1 cellular context compared by ENCODE assay signal in the genomic region with DNA sequence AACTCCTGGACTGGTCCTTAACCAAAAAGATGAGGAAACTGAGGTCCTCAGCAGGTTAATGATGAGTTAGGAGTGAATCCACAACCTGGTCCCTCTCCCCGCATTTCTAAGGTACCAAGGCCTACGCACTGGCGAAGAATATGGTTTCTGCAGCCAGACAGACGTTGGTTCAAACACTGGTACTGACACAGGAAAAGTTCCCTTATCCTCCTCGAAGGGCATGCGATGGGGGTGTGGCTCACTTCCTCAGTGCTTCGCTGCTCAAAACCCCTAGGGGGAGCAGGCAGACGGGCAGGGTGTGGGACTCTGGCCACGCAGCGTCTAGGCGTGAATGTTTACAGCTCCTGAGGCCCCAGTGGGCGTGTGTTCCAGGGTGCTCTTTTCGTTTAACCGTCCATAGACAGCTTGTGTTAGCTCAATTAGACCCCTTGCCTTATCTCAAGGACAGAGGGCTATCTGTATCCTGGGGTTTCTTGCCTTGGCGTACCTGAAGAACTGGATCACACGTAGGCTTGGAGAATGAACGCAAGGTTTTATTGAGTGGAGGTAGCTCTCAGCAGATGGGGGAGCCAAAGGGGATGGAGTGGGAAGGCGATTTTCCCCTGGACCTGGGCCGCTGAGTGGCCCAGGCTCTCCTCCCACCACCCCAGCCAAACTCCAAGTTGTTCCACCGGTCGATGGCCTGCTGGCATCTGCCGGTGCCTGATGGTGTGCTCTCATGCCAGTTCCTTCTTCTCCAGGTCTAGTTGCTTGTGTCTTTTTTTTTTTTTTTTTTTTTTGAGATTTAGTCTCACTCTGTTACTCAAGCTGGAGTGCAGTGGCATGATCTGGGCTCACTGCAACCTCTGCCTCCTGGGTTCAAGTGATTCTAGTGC.
TF ChIP-seq lines count a peak whose summit lies in the region.

No MANE protein-coding gene starts in this region.

TF ChIP-seq in HepG2, 621 proteins besides CTCF, POLR2A, EP300 and RAD21 (continued from another document and continues in another):
- TF ChIP-seq, protein P1, sequence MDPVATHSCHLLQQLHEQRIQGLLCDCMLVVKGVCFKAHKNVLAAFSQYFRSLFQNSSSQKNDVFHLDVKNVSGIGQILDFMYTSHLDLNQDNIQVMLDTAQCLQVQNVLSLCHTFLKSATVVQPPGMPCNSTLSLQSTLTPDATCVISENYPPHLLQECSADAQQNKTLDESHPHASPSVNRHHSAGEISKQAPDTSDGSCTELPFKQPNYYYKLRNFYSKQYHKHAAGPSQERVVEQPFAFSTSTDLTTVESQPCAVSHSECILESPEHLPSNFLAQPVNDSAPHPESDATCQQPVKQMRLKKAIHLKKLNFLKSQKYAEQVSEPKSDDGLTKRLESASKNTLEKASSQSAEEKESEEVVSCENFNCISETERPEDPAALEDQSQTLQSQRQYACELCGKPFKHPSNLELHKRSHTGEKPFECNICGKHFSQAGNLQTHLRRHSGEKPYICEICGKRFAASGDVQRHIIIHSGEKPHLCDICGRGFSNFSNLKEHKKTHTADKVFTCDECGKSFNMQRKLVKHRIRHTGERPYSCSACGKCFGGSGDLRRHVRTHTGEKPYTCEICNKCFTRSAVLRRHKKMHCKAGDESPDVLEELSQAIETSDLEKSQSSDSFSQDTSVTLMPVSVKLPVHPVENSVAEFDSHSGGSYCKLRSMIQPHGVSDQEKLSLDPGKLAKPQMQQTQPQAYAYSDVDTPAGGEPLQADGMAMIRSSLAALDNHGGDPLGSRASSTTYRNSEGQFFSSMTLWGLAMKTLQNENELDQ (CRISPR knock-in tag; IDR thresholded peaks at IDR 0.05; ENCODE audit: borderline replicate concordance) = no peak
- peak; percentile 74; the same call in 1 of the 2 replicates for TF ChIP-seq BRCA1 (CRISPR knock-in tag; IDR thresholded peaks at IDR 0.05)
- no peak for TF ChIP-seq AGO1 (IDR thresholded peaks at IDR 0.05; ENCODE audit: low read depth, low read length, poor library complexity, severe bottlenecking)
- peak; percentile 86; the same call in 1 of the 2 replicates for TF ChIP-seq ZFP90 (CRISPR knock-in tag; IDR thresholded peaks at IDR 0.05; ENCODE audit: borderline replicate concordance)
- TF ChIP-seq, protein P2, sequence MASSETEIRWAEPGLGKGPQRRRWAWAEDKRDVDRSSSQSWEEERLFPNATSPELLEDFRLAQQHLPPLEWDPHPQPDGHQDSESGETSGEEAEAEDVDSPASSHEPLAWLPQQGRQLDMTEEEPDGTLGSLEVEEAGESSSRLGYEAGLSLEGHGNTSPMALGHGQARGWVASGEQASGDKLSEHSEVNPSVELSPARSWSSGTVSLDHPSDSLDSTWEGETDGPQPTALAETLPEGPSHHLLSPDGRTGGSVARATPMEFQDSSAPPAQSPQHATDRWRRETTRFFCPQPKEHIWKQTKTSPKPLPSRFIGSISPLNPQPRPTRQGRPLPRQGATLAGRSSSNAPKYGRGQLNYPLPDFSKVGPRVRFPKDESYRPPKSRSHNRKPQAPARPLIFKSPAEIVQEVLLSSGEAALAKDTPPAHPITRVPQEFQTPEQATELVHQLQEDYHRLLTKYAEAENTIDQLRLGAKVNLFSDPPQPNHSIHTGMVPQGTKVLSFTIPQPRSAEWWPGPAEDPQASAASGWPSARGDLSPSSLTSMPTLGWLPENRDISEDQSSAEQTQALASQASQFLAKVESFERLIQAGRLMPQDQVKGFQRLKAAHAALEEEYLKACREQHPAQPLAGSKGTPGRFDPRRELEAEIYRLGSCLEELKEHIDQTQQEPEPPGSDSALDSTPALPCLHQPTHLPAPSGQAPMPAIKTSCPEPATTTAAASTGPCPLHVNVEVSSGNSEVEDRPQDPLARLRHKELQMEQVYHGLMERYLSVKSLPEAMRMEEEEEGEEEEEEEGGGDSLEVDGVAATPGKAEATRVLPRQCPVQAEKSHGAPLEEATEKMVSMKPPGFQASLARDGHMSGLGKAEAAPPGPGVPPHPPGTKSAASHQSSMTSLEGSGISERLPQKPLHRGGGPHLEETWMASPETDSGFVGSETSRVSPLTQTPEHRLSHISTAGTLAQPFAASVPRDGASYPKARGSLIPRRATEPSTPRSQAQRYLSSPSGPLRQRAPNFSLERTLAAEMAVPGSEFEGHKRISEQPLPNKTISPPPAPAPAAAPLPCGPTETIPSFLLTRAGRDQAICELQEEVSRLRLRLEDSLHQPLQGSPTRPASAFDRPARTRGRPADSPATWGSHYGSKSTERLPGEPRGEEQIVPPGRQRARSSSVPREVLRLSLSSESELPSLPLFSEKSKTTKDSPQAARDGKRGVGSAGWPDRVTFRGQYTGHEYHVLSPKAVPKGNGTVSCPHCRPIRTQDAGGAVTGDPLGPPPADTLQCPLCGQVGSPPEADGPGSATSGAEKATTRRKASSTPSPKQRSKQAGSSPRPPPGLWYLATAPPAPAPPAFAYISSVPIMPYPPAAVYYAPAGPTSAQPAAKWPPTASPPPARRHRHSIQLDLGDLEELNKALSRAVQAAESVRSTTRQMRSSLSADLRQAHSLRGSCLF (CRISPR knock-in tag; IDR thresholded peaks at IDR 0.05; ENCODE audit: borderline replicate concordance) = no peak
- TF ChIP-seq ETV6 (CRISPR knock-in tag; conservative IDR thresholded peaks at IDR 0.05) = peak; percentile 76; the same call in 1 of the 2 replicates
- TF ChIP-seq CEBPG (CRISPR knock-in tag; IDR thresholded peaks at IDR 0.05) = peak; percentile 21; the same call in 1 of the 2 replicates
- TF ChIP-seq ZNF383 (CRISPR knock-in tag; IDR thresholded peaks at IDR 0.05; ENCODE audit: borderline replicate concordance) = no peak
- TF ChIP-seq, protein P3, sequence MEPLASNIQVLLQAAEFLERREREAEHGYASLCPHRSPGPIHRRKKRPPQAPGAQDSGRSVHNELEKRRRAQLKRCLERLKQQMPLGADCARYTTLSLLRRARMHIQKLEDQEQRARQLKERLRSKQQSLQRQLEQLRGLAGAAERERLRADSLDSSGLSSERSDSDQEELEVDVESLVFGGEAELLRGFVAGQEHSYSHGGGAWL (CRISPR knock-in tag; IDR thresholded peaks at IDR 0.05) = peak; percentile 48; the same call in 1 of the 2 replicates
- TF ChIP-seq GABPB1 (CRISPR knock-in tag; IDR thresholded peaks at IDR 0.05) = peak; percentile 56
- TF ChIP-seq ZNF598 (CRISPR knock-in tag; IDR thresholded peaks at IDR 0.05; ENCODE audit: borderline replicate concordance) = peak; percentile 86; the same call in 1 of the 2 replicates
- TF ChIP-seq ZEB1 (IDR thresholded peaks at IDR 0.05; ENCODE audit: insufficient replicate concordance, low read depth) = no peak
- TF ChIP-seq, protein P4, sequence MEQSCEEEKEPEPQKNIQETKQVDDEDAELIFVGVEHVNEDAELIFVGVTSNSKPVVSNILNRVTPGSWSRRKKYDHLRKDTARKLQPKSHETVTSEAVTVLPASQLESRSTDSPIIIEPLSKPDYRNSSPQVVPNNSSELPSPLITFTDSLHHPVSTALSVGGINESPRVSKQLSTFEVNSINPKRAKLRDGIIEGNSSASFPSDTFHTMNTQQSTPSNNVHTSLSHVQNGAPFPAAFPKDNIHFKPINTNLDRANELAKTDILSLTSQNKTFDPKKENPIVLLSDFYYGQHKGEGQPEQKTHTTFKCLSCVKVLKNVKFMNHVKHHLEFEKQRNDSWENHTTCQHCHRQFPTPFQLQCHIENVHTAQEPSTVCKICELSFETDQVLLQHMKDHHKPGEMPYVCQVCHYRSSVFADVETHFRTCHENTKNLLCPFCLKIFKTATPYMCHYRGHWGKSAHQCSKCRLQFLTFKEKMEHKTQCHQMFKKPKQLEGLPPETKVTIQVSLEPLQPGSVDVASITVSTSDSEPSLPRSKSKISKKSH (CRISPR knock-in tag; IDR thresholded peaks at IDR 0.05; ENCODE audit: borderline replicate concordance) = no peak
- TF ChIP-seq PRMT3 (CRISPR knock-in tag; IDR thresholded peaks at IDR 0.05; ENCODE audit: borderline replicate concordance, low read depth) = no peak; the same call in 1 of the 2 replicates
- TF ChIP-seq ZNF766 (CRISPR knock-in tag; IDR thresholded peaks at IDR 0.05; ENCODE audit: borderline replicate concordance) = peak; percentile 73; the same call in 1 of the 2 replicates
- TF ChIP-seq, protein P5, sequence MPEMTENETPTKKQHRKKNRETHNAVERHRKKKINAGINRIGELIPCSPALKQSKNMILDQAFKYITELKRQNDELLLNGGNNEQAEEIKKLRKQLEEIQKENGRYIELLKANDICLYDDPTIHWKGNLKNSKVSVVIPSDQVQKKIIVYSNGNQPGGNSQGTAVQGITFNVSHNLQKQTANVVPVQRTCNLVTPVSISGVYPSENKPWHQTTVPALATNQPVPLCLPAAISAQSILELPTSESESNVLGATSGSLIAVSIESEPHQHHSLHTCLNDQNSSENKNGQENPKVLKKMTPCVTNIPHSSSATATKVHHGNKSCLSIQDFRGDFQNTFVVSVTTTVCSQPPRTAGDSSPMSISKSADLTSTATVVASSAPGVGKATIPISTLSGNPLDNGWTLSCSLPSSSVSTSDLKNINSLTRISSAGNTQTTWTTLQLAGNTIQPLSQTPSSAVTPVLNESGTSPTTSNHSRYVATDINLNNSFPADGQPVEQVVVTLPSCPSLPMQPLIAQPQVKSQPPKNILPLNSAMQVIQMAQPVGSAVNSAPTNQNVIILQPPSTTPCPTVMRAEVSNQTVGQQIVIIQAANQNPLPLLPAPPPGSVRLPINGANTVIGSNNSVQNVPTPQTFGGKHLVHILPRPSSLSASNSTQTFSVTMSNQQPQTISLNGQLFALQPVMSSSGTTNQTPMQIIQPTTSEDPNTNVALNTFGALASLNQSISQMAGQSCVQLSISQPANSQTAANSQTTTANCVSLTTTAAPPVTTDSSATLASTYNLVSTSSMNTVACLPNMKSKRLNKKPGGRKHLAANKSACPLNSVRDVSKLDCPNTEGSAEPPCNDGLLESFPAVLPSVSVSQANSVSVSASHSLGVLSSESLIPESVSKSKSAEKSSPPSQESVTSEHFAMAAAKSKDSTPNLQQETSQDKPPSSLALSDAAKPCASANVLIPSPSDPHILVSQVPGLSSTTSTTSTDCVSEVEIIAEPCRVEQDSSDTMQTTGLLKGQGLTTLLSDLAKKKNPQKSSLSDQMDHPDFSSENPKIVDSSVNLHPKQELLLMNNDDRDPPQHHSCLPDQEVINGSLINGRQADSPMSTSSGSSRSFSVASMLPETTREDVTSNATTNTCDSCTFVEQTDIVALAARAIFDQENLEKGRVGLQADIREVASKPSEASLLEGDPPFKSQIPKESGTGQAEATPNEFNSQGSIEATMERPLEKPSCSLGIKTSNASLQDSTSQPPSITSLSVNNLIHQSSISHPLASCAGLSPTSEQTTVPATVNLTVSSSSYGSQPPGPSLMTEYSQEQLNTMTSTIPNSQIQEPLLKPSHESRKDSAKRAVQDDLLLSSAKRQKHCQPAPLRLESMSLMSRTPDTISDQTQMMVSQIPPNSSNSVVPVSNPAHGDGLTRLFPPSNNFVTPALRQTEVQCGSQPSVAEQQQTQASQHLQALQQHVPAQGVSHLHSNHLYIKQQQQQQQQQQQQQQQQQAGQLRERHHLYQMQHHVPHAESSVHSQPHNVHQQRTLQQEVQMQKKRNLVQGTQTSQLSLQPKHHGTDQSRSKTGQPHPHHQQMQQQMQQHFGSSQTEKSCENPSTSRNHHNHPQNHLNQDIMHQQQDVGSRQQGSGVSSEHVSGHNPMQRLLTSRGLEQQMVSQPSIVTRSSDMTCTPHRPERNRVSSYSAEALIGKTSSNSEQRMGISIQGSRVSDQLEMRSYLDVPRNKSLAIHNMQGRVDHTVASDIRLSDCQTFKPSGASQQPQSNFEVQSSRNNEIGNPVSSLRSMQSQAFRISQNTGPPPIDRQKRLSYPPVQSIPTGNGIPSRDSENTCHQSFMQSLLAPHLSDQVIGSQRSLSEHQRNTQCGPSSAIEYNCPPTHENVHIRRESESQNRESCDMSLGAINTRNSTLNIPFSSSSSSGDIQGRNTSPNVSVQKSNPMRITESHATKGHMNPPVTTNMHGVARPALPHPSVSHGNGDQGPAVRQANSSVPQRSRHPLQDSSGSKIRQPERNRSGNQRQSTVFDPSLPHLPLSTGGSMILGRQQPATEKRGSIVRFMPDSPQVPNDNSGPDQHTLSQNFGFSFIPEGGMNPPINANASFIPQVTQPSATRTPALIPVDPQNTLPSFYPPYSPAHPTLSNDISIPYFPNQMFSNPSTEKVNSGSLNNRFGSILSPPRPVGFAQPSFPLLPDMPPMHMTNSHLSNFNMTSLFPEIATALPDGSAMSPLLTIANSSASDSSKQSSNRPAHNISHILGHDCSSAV (CRISPR knock-in tag; IDR thresholded peaks at IDR 0.05; ENCODE audit: borderline replicate concordance) = no peak
- TF ChIP-seq FOXP1 (IDR thresholded peaks at IDR 0.05) = no peak
- peak; percentile 51; the same call in 1 of the 2 replicates for TF ChIP-seq FOXP1 (CRISPR knock-in tag; IDR thresholded peaks at IDR 0.05)
- TF ChIP-seq, protein P6, sequence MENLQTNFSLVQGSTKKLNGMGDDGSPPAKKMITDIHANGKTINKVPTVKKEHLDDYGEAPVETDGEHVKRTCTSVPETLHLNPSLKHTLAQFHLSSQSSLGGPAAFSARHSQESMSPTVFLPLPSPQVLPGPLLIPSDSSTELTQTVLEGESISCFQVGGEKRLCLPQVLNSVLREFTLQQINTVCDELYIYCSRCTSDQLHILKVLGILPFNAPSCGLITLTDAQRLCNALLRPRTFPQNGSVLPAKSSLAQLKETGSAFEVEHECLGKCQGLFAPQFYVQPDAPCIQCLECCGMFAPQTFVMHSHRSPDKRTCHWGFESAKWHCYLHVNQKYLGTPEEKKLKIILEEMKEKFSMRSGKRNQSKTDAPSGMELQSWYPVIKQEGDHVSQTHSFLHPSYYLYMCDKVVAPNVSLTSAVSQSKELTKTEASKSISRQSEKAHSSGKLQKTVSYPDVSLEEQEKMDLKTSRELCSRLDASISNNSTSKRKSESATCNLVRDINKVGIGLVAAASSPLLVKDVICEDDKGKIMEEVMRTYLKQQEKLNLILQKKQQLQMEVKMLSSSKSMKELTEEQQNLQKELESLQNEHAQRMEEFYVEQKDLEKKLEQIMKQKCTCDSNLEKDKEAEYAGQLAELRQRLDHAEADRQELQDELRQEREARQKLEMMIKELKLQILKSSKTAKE (CRISPR knock-in tag; IDR thresholded peaks at IDR 0.05; ENCODE audit: borderline replicate concordance) = no peak
- TF ChIP-seq, protein P7, sequence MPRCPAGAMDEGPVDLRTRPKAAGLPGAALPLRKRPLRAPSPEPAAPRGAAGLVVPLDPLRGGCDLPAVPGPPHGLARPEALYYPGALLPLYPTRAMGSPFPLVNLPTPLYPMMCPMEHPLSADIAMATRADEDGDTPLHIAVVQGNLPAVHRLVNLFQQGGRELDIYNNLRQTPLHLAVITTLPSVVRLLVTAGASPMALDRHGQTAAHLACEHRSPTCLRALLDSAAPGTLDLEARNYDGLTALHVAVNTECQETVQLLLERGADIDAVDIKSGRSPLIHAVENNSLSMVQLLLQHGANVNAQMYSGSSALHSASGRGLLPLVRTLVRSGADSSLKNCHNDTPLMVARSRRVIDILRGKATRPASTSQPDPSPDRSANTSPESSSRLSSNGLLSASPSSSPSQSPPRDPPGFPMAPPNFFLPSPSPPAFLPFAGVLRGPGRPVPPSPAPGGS (CRISPR knock-in tag; IDR thresholded peaks at IDR 0.05) = peak; percentile 82
- TF ChIP-seq ZKSCAN5 (CRISPR knock-in tag; IDR thresholded peaks at IDR 0.05) = no peak
- TF ChIP-seq ZNF317 (CRISPR knock-in tag; IDR thresholded peaks at IDR 0.05) = 0 out of 2 replicates have a peak, but pooled peaks have one; percentile 43
- TF ChIP-seq, protein P8, sequence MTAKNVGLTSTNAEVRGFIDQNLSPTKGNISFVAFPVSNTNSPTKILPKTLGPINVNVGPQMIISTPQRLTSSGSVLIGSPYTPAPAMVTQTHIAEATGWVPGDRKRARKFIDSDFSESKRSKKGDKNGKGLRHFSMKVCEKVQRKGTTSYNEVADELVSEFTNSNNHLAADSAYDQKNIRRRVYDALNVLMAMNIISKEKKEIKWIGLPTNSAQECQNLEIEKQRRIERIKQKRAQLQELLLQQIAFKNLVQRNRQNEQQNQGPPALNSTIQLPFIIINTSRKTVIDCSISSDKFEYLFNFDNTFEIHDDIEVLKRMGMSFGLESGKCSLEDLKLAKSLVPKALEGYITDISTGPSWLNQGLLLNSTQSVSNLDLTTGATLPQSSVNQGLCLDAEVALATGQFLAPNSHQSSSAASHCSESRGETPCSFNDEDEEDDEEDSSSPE (CRISPR knock-in tag; IDR thresholded peaks at IDR 0.05) = 0 out of 2 replicates have a peak, but pooled peaks have one; percentile 40
- TF ChIP-seq ZBTB8A (CRISPR knock-in tag; IDR thresholded peaks at IDR 0.05; ENCODE audit: borderline replicate concordance, low read depth) = no peak
- no peak; the same call in 1 of the 2 replicates for TF ChIP-seq HCFC1 (IDR thresholded peaks at IDR 0.05; ENCODE audit: low read depth, low read length)
